Comparison of ENCODE assay signal across 9 cellular contexts in the genomic region with DNA sequence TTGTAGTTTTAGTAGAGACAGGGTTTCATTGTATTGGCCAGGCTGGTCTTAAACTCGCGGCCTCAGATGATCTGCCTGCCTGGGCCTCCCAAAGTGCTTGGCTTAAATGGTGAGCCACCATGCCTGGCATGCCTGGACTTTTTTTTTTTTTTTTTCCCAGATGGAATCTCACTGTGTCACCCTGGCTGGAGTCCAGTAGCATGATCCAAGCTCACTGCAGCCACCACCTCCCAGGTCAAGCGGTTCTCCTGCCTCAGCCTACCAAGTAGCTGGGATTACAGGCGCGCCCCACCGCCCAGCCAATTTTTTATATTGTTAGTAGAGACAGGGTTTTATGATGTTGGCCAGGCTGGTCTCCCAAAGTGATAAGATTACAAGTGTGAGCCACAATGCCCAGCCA. TPM values are rescaled to one million over a fixed set of nuclear protein-coding genes. Genes with fewer than 3 reads are reported as not detected.
A peak's percentile ranks its signal among the peaks of the same experiment; 100 is the strongest.
DNase-seq lines count a peak whose midpoint lies in the region; ATAC-seq and TF ChIP-seq lines count a peak whose summit lies in the region.
"Had no signal": no experiment of that assay in that cellular context is flagged by ENCODE, and none has a peak within 500 bp of the region (broad histone marks: within the 10 kb centered on the region; RNA-seq: fewer than 3 reads in every experiment).

No MANE protein-coding gene starts in this region.

- in situ Hi-C loops in ACHN (cut with HindIII; ENCODE audit: low pct_ligation_motif_present, low pct_unique_long_range_greater_than_20kb, low sequenced_read_pairs): no loop called here
- in situ Hi-C loops in mammary epithelial cell (cut with MboI; ENCODE audit: low sequenced_read_pairs in 2 of 2): no loop called here

- no peak overlapping the region for H2AFZ ChIP-seq in mammary epithelial cell (ENCODE audit: low read depth, low read length)

- no peak overlapping the region for H3K9ac ChIP-seq in mammary epithelial cell (ENCODE audit: insufficient read depth, low read length)

- H3K4me1 ChIP-seq in mammary epithelial cell (ENCODE audit: insufficient read depth, low read length): peaks cover 6% of the 10 kb centered on the region
- H3K4me1 ChIP-seq in lower lobe of right lung: peaks cover 17% of the 10 kb centered on the region

- peaks cover 13% of the 10 kb centered on the region for H4K20me1 ChIP-seq in mammary epithelial cell (ENCODE audit: insufficient read depth, low read length)

- TF ChIP-seq CTCF in mammary epithelial cell (conservative IDR thresholded peaks at IDR 0.05 in 1 of 2, IDR thresholded peaks at IDR 0.05 in 1 of 2; ENCODE audit: extremely low read depth in 1 of 2, insufficient read depth in 1 of 2, low read depth in 1 of 2, low read length in 2 of 2) (no peak), lower lobe of right lung (IDR thresholded peaks at IDR 0.05) (no peak)

- H3K36me3 ChIP-seq in mammary epithelial cell (ENCODE audit: insufficient read depth, low read length) (no peaks in the 10 kb centered on the region), lower lobe of right lung (peaks cover 17% of the 10 kb centered on the region)

- H3K27me3 ChIP-seq in mammary epithelial cell (ENCODE audit: insufficient read depth, low read length) (no peaks in the 10 kb centered on the region), lower lobe of right lung (ENCODE audit: low read depth) (no peaks in the 10 kb centered on the region)

- BruUV-seq in mammary epithelial cell (replicated peaks; lab: Mats Ljungman, UMichigan): no TSS peak

- CTCF ChIA-PET in mammary epithelial cell (lab: Charles Lee; ENCODE audit: low non-redundant PET): no interaction called here

- ATAC-seq in HG03175 (IDR thresholded peaks at IDR 0.05; ENCODE audit: unreplicated experiment) (peak; percentile 15), lower lobe of right lung (peak; percentile 34 to 54), GM18502 (IDR thresholded peaks at IDR 0.05; ENCODE audit: poor library complexity, unreplicated experiment) (no peak), HG02852 (IDR thresholded peaks at IDR 0.05; ENCODE audit: unreplicated experiment) (no peak)

- no peak overlapping the region for H3K27ac ChIP-seq in mammary epithelial cell (ENCODE audit: insufficient read depth, low read depth, low read length)
- no peak overlapping the region for H3K27ac ChIP-seq in lower lobe of right lung

- 82% methylated on average over 4 of the region's 6 CpGs for WGBS in mammary epithelial cell (ENCODE audit: low coverage, missing lambda C conversion rate)

- intact Hi-C loops in mammary epithelial cell (cut with micrococcal nuclease) (no loop called here), lower lobe of right lung (cut with DNase I) (no loop called here)

- H3K79me2 ChIP-seq in mammary epithelial cell (ENCODE audit: insufficient read depth, low read length): peaks cover 99% of the 10 kb centered on the region

- H3K4me2 ChIP-seq in mammary epithelial cell (ENCODE audit: insufficient read depth, low read depth, low read length): no peak overlapping the region

- H3K4me3 ChIP-seq in mammary epithelial cell (replicated peaks in 1 of 3; ENCODE audit: insufficient read depth in 1 of 3, low read depth in 2 of 3, low read length in 3 of 3): no peak overlapping the region
- no peak overlapping the region for H3K4me3 ChIP-seq in lower lobe of right lung

- H3K9me3 ChIP-seq in mammary epithelial cell (replicated peaks; ENCODE audit: insufficient read depth, low read length) (no peaks in the 10 kb centered on the region), lower lobe of right lung (no peaks in the 10 kb centered on the region)

- DNase-seq in ACHN (peak; percentile 68), mammary epithelial cell (peak; percentile 65), lower lobe of right lung (no peak), NK-92 (lab: John Stamatoyannopoulos, UW; ENCODE audit: unreplicated experiment) (no peak), OCI-M2 (lab: John Stamatoyannopoulos, UW; ENCODE audit: unreplicated experiment) (no peak)
- DNase-seq: GF-D8 had no signal

- dilution Hi-C loops in mammary epithelial cell (cut with HindIII; ENCODE audit: low sequenced_read_pairs): no loop called here

RNA-seq across cellular contexts. Expression of a gene that starts 8.4 kb away (rescaled TPM):
- total RNA-seq in mammary epithelial cell (100 to 1,000 TPM in 1 of 2 donors, 10 to 100 TPM in 1; 23.3 to 105 TPM), lower lobe of right lung (54.3 TPM)
- polyA plus RNA-seq in mammary epithelial cell: 82.3 TPM
- 39.8 TPM for polyA minus RNA-seq in mammary epithelial cell

Comparison
In these comparisons a context has a peak if more than half of its experiments do, and no peak if none do; other contexts are left out.
1. DNase-seq: peak in ACHN (single experiment) and mammary epithelial cell (single experiment); none in lower lobe of right lung (single experiment), NK-92 (single experiment) and OCI-M2 (single experiment).
2. ATAC-seq: peak in HG03175 (single experiment) and lower lobe of right lung (2 of 2); none in GM18502 (single experiment) and HG02852 (single experiment).